In genomic region chr18:58427321-58427720, GRCh38 we compare ENCODE assay signal across 1 cellular context.
TF ChIP-seq lines count a peak whose summit lies in the region.

No MANE protein-coding gene starts in this region.

TF ChIP-seq in GM23338, 12 proteins besides CTCF, POLR2A, EP300 and RAD21 (continued from another document):
- no peak for TF ChIP-seq STAT1 (IDR thresholded peaks at IDR 0.05; ENCODE audit: unreplicated experiment)
- TF ChIP-seq REST (IDR thresholded peaks at IDR 0.05; ENCODE audit: unreplicated experiment): no peak
- TF ChIP-seq NANOG (IDR thresholded peaks at IDR 0.05; ENCODE audit: borderline replicate concordance): no peak
- no peak for TF ChIP-seq CREB1 (CRISPR knock-in tag; IDR thresholded peaks at IDR 0.05; ENCODE audit: low read depth)
